ENCODE assay signal across 19 cellular contexts in the genomic region with DNA sequence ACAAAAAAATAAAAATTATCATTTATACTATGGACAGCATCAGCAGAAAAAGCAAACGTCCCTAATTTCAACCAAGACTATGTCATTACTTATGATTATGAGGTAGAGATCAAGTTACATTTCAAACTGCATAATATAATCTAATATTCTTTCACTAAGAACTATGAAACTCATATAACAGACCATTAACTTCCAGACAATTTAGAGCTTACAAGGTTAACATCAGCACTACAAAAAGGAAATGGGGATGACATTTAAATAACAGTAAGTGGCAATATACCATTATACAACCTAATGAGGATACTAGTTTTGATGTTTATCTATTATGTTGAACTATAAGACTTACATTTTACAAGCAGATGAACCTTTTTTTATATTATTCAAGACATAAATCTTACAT.
"Had no signal": no experiment of that assay in that cellular context is flagged by ENCODE, and none has a peak within 500 bp of the region (broad histone marks: within the 10 kb centered on the region; RNA-seq: fewer than 3 reads in every experiment).

No MANE protein-coding gene starts in this region.

- FAIRE-seq: endometrium had no signal

- H3K4me1 Mint-ChIP-seq: stimulated activated effector memory CD8-positive, alpha-beta T cell treated with anti-CD3 and anti-CD28 coated beads, Interleukin-12 subunit alpha, Interleukin-12 subunit beta, amount 100 ng/mL, for 72 hours had no signal

- H3K36me3 ChIP-seq: esophagus muscularis mucosa, right lobe of liver, tibial nerve, upper lobe of right lung, vagina had no signal

- H3K36me3 Mint-ChIP-seq: stimulated activated effector memory CD8-positive, alpha-beta T cell treated with anti-CD3 and anti-CD28 coated beads, Interleukin-12 subunit alpha, Interleukin-12 subunit beta, amount 100 ng/mL, for 72 hours had no signal

- DNase-seq: effector memory CD4-positive, alpha-beta T cell; left colon; mesendoderm; naive B cell; occipital lobe; psoas muscle; retina; right lobe of liver; stimulated activated CD4-positive, alpha-beta T cell treated with anti-CD3 and anti-CD28 coated beads, Interleukin-4, amount 100 ng/mL, for 1 hour; stimulated activated CD8-positive, alpha-beta memory T cell treated with anti-CD3 and anti-CD28 coated beads, Interleukin-4, amount 100 ng/mL, for 48 hours; upper lobe of right lung had no signal

- H3K4me3 ChIP-seq: esophagus muscularis mucosa, hepatocyte, psoas muscle, right lobe of liver, tibial nerve, upper lobe of right lung, vagina had no signal

- H3K9me3 Mint-ChIP-seq: naive B cell; nephron; stimulated activated effector memory CD8-positive, alpha-beta T cell treated with anti-CD3 and anti-CD28 coated beads, Interleukin-12 subunit alpha, Interleukin-12 subunit beta, amount 100 ng/mL, for 72 hours; stimulated activated naive CD8-positive, alpha-beta T cell treated with anti-CD3 and anti-CD28 coated beads, Interleukin-15, Interleukin-2, amounts not matched to agents 100 ng/mL and 50 ng/mL, for 24 hours had no signal

- H3K27me3 Mint-ChIP-seq: naive B cell; stimulated activated naive CD8-positive, alpha-beta T cell treated with anti-CD3 and anti-CD28 coated beads, Interleukin-15, Interleukin-2, amounts not matched to agents 100 ng/mL and 50 ng/mL, for 24 hours had no signal

- H3K27ac Mint-ChIP-seq: naive B cell; nephron; stimulated activated effector memory CD8-positive, alpha-beta T cell treated with anti-CD3 and anti-CD28 coated beads, Interleukin-12 subunit alpha, Interleukin-12 subunit beta, amount 100 ng/mL, for 72 hours; stimulated activated naive CD8-positive, alpha-beta T cell treated with anti-CD3 and anti-CD28 coated beads, Interleukin-15, Interleukin-2, amounts not matched to agents 100 ng/mL and 50 ng/mL, for 24 hours had no signal

- H3K27me3 ChIP-seq: esophagus muscularis mucosa, hepatocyte, right lobe of liver, tibial nerve, upper lobe of right lung, vagina had no signal

- ATAC-seq: left colon; psoas muscle; right lobe of liver; stimulated activated effector memory CD8-positive, alpha-beta T cell treated with anti-CD3 and anti-CD28 coated beads, Interleukin-12 subunit alpha, Interleukin-12 subunit beta, amount 100 ng/mL, for 72 hours; upper lobe of right lung had no signal

- H3K4me3 Mint-ChIP-seq: naive B cell; nephron; stimulated activated effector memory CD8-positive, alpha-beta T cell treated with anti-CD3 and anti-CD28 coated beads, Interleukin-12 subunit alpha, Interleukin-12 subunit beta, amount 100 ng/mL, for 72 hours; stimulated activated naive CD8-positive, alpha-beta T cell treated with anti-CD3 and anti-CD28 coated beads, Interleukin-15, Interleukin-2, amounts not matched to agents 100 ng/mL and 50 ng/mL, for 24 hours had no signal
